In genomic region chr15:45242289-45242688, GRCh38 we compare ENCODE assay signal across 21 cellular contexts. TPM values are rescaled to one million over a fixed set of nuclear protein-coding genes. Genes with fewer than 3 reads are reported as not detected.
DNase-seq lines count a peak whose midpoint lies in the region; ATAC-seq and TF ChIP-seq lines count a peak whose summit lies in the region.
"Had no signal": no experiment of that assay in that cellular context is flagged by ENCODE, and none has a peak within 500 bp of the region (broad histone marks: within the 10 kb centered on the region; RNA-seq: fewer than 3 reads in every experiment).

No MANE protein-coding gene starts in this region.

- H3K14ac ChIP-seq in H9 (ENCODE audit: insufficient read depth, low read length) = no peak overlapping the region

- BruUV-seq in mammary epithelial cell (replicated peaks; lab: Mats Ljungman, UMichigan) = no TSS peak

- no peak overlapping the region for H3K18ac ChIP-seq in mesendoderm (ENCODE audit: low read length)
- H3K18ac ChIP-seq in H9 (ENCODE audit: insufficient read length, low read depth, low read length) = no peak overlapping the region

- no peak overlapping the region for H3T11ph ChIP-seq in H9 (ENCODE audit: low read length)

- no peaks in the 10 kb centered on the region for H3K4me1 Mint-ChIP-seq in stimulated activated effector memory CD8-positive, alpha-beta T cell treated with anti-CD3 and anti-CD28 coated beads, Interleukin-12 subunit alpha, Interleukin-12 subunit beta, amount 100 ng/mL, for 72 hours
- H3K4me1 Mint-ChIP-seq in H9 = no peaks in the 10 kb centered on the region
- H3K4me1 Mint-ChIP-seq: mesothelial cell of epicardium had no signal

- no peak for ATAC-seq in DND-41 (ENCODE audit: insufficient read depth, low read depth)
- ATAC-seq in stimulated activated effector memory CD8-positive, alpha-beta T cell treated with anti-CD3 and anti-CD28 coated beads, Interleukin-12 subunit alpha, Interleukin-12 subunit beta, amount 100 ng/mL, for 72 hours = no peak
- ATAC-seq: PC-3 had no signal

- H3K79me2 ChIP-seq in DND-41 (ENCODE audit: insufficient read depth, low read length) (no peaks in the 10 kb centered on the region), mammary epithelial cell (ENCODE audit: insufficient read depth, low read length) (no peaks in the 10 kb centered on the region), mesendoderm (ENCODE audit: control insufficient read depth, insufficient read depth, low read length) (no peaks in the 10 kb centered on the region), H9 (ENCODE audit: insufficient read depth, low read length) (no peaks in the 10 kb centered on the region)

- no peak overlapping the region for H3K4me3 Mint-ChIP-seq in stimulated activated effector memory CD8-positive, alpha-beta T cell treated with anti-CD3 and anti-CD28 coated beads, Interleukin-12 subunit alpha, Interleukin-12 subunit beta, amount 100 ng/mL, for 72 hours
- H3K4me3 Mint-ChIP-seq in H9 = no peak overlapping the region
- H3K4me3 Mint-ChIP-seq: activated T-helper 1 cell treated with anti-CD3 and anti-CD28 coated beads, Interleukin-12 subunit alpha, Interleukin-12 subunit beta, Interleukin-2, Interleukin-4 antibody, amounts not matched to agents 30 ng/mL and 10 ng/mL and 1 ng/mL, durations not matched to agents 14 hours and 24 hours and 36 hours; mesothelial cell of epicardium had no signal

- in situ Hi-C loops in mammary epithelial cell (cut with MboI; ENCODE audit: low sequenced_read_pairs in 2 of 2) = no loop called here

- intact Hi-C loops in mammary epithelial cell (cut with micrococcal nuclease) = no loop called here

- H3K9me3 Mint-ChIP-seq in stimulated activated effector memory CD8-positive, alpha-beta T cell treated with anti-CD3 and anti-CD28 coated beads, Interleukin-12 subunit alpha, Interleukin-12 subunit beta, amount 100 ng/mL, for 72 hours = peaks cover 34% of the 10 kb centered on the region
- peaks cover 66 to 75% of the 10 kb centered on the region in 2 experiments for H3K9me3 Mint-ChIP-seq in H9

- no peak overlapping the region for H3K4ac ChIP-seq in mesendoderm (ENCODE audit: low read depth, low read length)
- H3K4ac ChIP-seq in H9 (ENCODE audit: low read depth, low read length) = no peak overlapping the region

- 57% methylated on average over 9 of the region's 9 CpGs for WGBS in mammary epithelial cell (ENCODE audit: low coverage, missing lambda C conversion rate)
- no CpG with 5 or more reads among the region's 9 CpGs for WGBS in mesendoderm (ENCODE audit: extremely low coverage, insufficient coverage, low lambda C conversion rate)
- WGBS in H9 (ENCODE audit: extremely low coverage, insufficient read length, low lambda C conversion rate) = no CpG with 5 or more reads among the region's 9 CpGs

- no peak overlapping the region for H4K8ac ChIP-seq in mesendoderm (ENCODE audit: low read depth, low read length)
- H4K8ac ChIP-seq in H9 (replicated peaks; ENCODE audit: insufficient read length, low read depth, low read length) = no peak overlapping the region

- H2BK120ac ChIP-seq in mesendoderm (ENCODE audit: low read depth, low read length) (no peak overlapping the region), H9 (ENCODE audit: low read depth, low read length, poor library complexity, severe bottlenecking) (no peak overlapping the region)

- H4K91ac ChIP-seq in H9 (ENCODE audit: insufficient read length, low read depth, low read length) = no peak overlapping the region

- DNase-seq in DND-41 (peak; percentile 25), HT-29 (ENCODE audit: low spot score) (peak; percentile 19), mammary epithelial cell (peak; percentile 36), mesendoderm (peak; percentile 46), H9 (no peak), nucleus accumbens (lab: John Stamatoyannopoulos, UW) (no peak)
- DNase-seq in stimulated activated effector memory CD8-positive, alpha-beta T cell treated with anti-CD3 and anti-CD28 coated beads, Interleukin-12 subunit alpha, Interleukin-12 subunit beta, amount 100 ng/mL, for 72 hours (ENCODE audit: low spot score in 2 of 2) = no peak
- DNase-seq: activated CD4-positive, alpha-beta T cell treated with anti-CD3 and anti-CD28 coated beads, Interleukin-2, amount 50 U/mL, for 1 hour; NCI-H2029 treated with DMSO at 0.1 percent for 48 hours; NCI-H526; PC-3; T1000 had no signal

- peaks cover 8% of the 10 kb centered on the region for H3K27me3 Mint-ChIP-seq in H9 (ENCODE audit: low read depth)

- no peak overlapping the region for H3K27ac Mint-ChIP-seq in stimulated activated effector memory CD8-positive, alpha-beta T cell treated with anti-CD3 and anti-CD28 coated beads, Interleukin-12 subunit alpha, Interleukin-12 subunit beta, amount 100 ng/mL, for 72 hours
- H3K27ac Mint-ChIP-seq in H9 = no peak overlapping the region
- H3K27ac Mint-ChIP-seq: activated T-helper 1 cell treated with anti-CD3 and anti-CD28 coated beads, Interleukin-12 subunit alpha, Interleukin-12 subunit beta, Interleukin-2, Interleukin-4 antibody, amounts not matched to agents 30 ng/mL and 10 ng/mL and 1 ng/mL, durations not matched to agents 14 hours and 24 hours and 36 hours; mesothelial cell of epicardium had no signal

- H3K4me1 ChIP-seq in DND-41 (ENCODE audit: insufficient read depth, low read length) (no peaks in the 10 kb centered on the region), mammary epithelial cell (ENCODE audit: insufficient read depth, low read length) (no peaks in the 10 kb centered on the region), mesendoderm (ENCODE audit: control insufficient read depth, low read depth, low read length) (no peaks in the 10 kb centered on the region), H9 (ENCODE audit: insufficient read depth, low read length) (no peaks in the 10 kb centered on the region)
- H3K4me1 ChIP-seq: tibial nerve had no signal

- H3K36me3 Mint-ChIP-seq in stimulated activated effector memory CD8-positive, alpha-beta T cell treated with anti-CD3 and anti-CD28 coated beads, Interleukin-12 subunit alpha, Interleukin-12 subunit beta, amount 100 ng/mL, for 72 hours = no peaks in the 10 kb centered on the region
- peaks cover 11 to 25% (median 18%) of the 10 kb centered on the region in 3 experiments for H3K36me3 Mint-ChIP-seq in H9 (ENCODE audit: insufficient read depth in 1 of 3, low read depth in 3 of 3)

- H3K23ac ChIP-seq in mesendoderm (ENCODE audit: low read length) = no peak overlapping the region
- no peak overlapping the region for H3K23ac ChIP-seq in H9 (ENCODE audit: insufficient read length, low read depth, low read length)

- no peaks in the 10 kb centered on the region for H4K20me1 ChIP-seq in DND-41 (ENCODE audit: insufficient read depth, low read length)
- H4K20me1 ChIP-seq in mammary epithelial cell (ENCODE audit: insufficient read depth, low read length) = no peaks in the 10 kb centered on the region
- no peaks in the 10 kb centered on the region for H4K20me1 ChIP-seq in H9 (ENCODE audit: control insufficient read depth, insufficient read depth, insufficient read length)

- H3K4me2 ChIP-seq in DND-41 (ENCODE audit: insufficient read depth, low read length) (no peak overlapping the region), mammary epithelial cell (ENCODE audit: insufficient read depth, low read depth, low read length) (no peak overlapping the region), mesendoderm (ENCODE audit: low read length) (no peak overlapping the region), H9 (ENCODE audit: insufficient read depth, insufficient read length, low read length) (no peak overlapping the region)

- H3K79me1 ChIP-seq in mesendoderm (ENCODE audit: low read length) (no peaks in the 10 kb centered on the region), H9 (ENCODE audit: insufficient read depth, low read depth, low read length, poor library complexity, severe bottlenecking) (no peaks in the 10 kb centered on the region)

- H3K56ac ChIP-seq in mesendoderm (ENCODE audit: low read length) (no peak overlapping the region), H9 (ENCODE audit: insufficient read length, low read depth, low read length) (no peak overlapping the region)

- TF ChIP-seq CTCF in DND-41 (IDR thresholded peaks at IDR 0.05; ENCODE audit: borderline replicate concordance, extremely low read depth, low read length, poor library complexity, severe bottlenecking) (no peak), mammary epithelial cell (conservative IDR thresholded peaks at IDR 0.05 in 1 of 2, IDR thresholded peaks at IDR 0.05 in 1 of 2; ENCODE audit: extremely low read depth in 1 of 2, insufficient read depth in 1 of 2, low read depth in 1 of 2, low read length in 2 of 2) (no peak), H9 (conservative IDR thresholded peaks at IDR 0.05) (no peak)

- dilution Hi-C loops in mammary epithelial cell (cut with HindIII; ENCODE audit: low sequenced_read_pairs) = no loop called here

- no peak overlapping the region for H3K27ac ChIP-seq in DND-41 (ENCODE audit: low read length)
- H3K27ac ChIP-seq in mammary epithelial cell (ENCODE audit: insufficient read depth, low read depth, low read length) = no peak overlapping the region
- no peak overlapping the region for H3K27ac ChIP-seq in mesendoderm (ENCODE audit: low read depth, low read length)
- H3K27ac ChIP-seq in H9 (ENCODE audit: insufficient read length, low read depth, low read length) = no peak overlapping the region
- H3K27ac ChIP-seq: skin epidermis, tibial nerve had no signal

- no peaks in the 10 kb centered on the region for H3K36me3 ChIP-seq in DND-41 (ENCODE audit: insufficient read depth, low read length)
- no peaks in the 10 kb centered on the region for H3K36me3 ChIP-seq in mammary epithelial cell (ENCODE audit: insufficient read depth, low read length)
- H3K36me3 ChIP-seq in mesendoderm (ENCODE audit: control insufficient read depth, insufficient read depth, low read length) = no peaks in the 10 kb centered on the region
- H3K36me3 ChIP-seq: tibial nerve had no signal

- CTCF ChIA-PET in mammary epithelial cell (lab: Charles Lee; ENCODE audit: low non-redundant PET) = no interaction called here

- H3K27me3 ChIP-seq in DND-41 (ENCODE audit: insufficient read depth, low read length, poor library complexity) (no peaks in the 10 kb centered on the region), mammary epithelial cell (ENCODE audit: insufficient read depth, low read length) (no peaks in the 10 kb centered on the region), mesendoderm (ENCODE audit: insufficient read depth, low read length, poor library complexity) (no peaks in the 10 kb centered on the region), H9 (ENCODE audit: insufficient read depth, low read length) (no peaks in the 10 kb centered on the region)
- H3K27me3 ChIP-seq: tibial nerve had no signal

- no peak overlapping the region for H2BK5ac ChIP-seq in mesendoderm (ENCODE audit: low read length)
- H2BK5ac ChIP-seq in H9 (ENCODE audit: insufficient read length, low read length) = no peak overlapping the region

- H2BK15ac ChIP-seq in mesendoderm (replicated peaks; ENCODE audit: low read depth) = no peak overlapping the region
- no peak overlapping the region for H2BK15ac ChIP-seq in H9 (ENCODE audit: low read depth, low read length)

- H3K9ac ChIP-seq in DND-41 (ENCODE audit: low read depth, low read length) = no peak overlapping the region
- H3K9ac ChIP-seq in mammary epithelial cell (ENCODE audit: insufficient read depth, low read length) = no peak overlapping the region
- no peak overlapping the region for H3K9ac ChIP-seq in mesendoderm (ENCODE audit: low read length)
- H3K9ac ChIP-seq in H9 (ENCODE audit: extremely low read depth, insufficient read length, low read length) = no peak overlapping the region

- no peaks in the 10 kb centered on the region for H3K23me2 ChIP-seq in H9 (ENCODE audit: insufficient read length, low read depth, low read length, poor library complexity, severe bottlenecking)

- H3K9me3 ChIP-seq in DND-41 (ENCODE audit: insufficient read depth, low read length, severe bottlenecking) = peaks cover 25% of the 10 kb centered on the region
- peaks cover 15% of the 10 kb centered on the region for H3K9me3 ChIP-seq in mammary epithelial cell (replicated peaks; ENCODE audit: insufficient read depth, low read length)
- peaks cover 29% of the 10 kb centered on the region for H3K9me3 ChIP-seq in H9 (ENCODE audit: control insufficient read depth, low read depth, low read length)

- no peak overlapping the region for H4K5ac ChIP-seq in mesendoderm (ENCODE audit: low read length)
- H4K5ac ChIP-seq in H9 (ENCODE audit: insufficient read length, low read depth, low read length) = no peak overlapping the region

- H2AK5ac ChIP-seq in mesendoderm (ENCODE audit: low read length) (no peak overlapping the region), H9 (ENCODE audit: insufficient read length, low read length) (no peak overlapping the region)

- no peak overlapping the region for H3K4me3 ChIP-seq in DND-41 (ENCODE audit: low read depth in 1 of 2, low read length in 2 of 2)
- H3K4me3 ChIP-seq in mammary epithelial cell (replicated peaks in 1 of 3; ENCODE audit: insufficient read depth in 1 of 3, low read depth in 2 of 3, low read length in 3 of 3) = no peak overlapping the region
- H3K4me3 ChIP-seq in mesendoderm (ENCODE audit: low read length) = no peak overlapping the region
- H3K4me3 ChIP-seq: skin epidermis, tibial nerve had no signal

- H2BK20ac ChIP-seq in H9 (ENCODE audit: low read depth, low read length, poor library complexity, severe bottlenecking) = no peak overlapping the region

- H2BK12ac ChIP-seq in H9 (ENCODE audit: insufficient read length, low read depth, low read length) = no peak overlapping the region

- H2AFZ ChIP-seq in DND-41 (ENCODE audit: low read depth, low read length) (no peak overlapping the region), mammary epithelial cell (ENCODE audit: low read depth, low read length) (no peak overlapping the region), H9 (ENCODE audit: low read length) (no peak overlapping the region)

RNA-seq across cellular contexts. Expression of gene SLC28A2, which starts 9.7 kb away (rescaled TPM):
- not detected in 2 replicates for total RNA-seq in HT-29 (2014; rRNA removed; shearing (Covaris generic))
- total RNA-seq in mammary epithelial cell (not detected), H9 (2021) (not detected in 2 replicates)
- polyA plus RNA-seq in mammary epithelial cell = not detected
- polyA minus RNA-seq in mammary epithelial cell = not detected
- 0.08 TPM for polyA plus RNA-seq in mesendoderm (2013, experiment 1 of 2)
- polyA plus RNA-seq in mesendoderm (2013, experiment 2 of 2) = 0.13 TPM
- total RNA-seq: activated T-helper 1 cell treated with anti-CD3 and anti-CD28 coated beads, Interleukin-12 subunit alpha, Interleukin-12 subunit beta, Interleukin-2, Interleukin-4 antibody, amounts not matched to agents 30 ng/mL and 10 ng/mL and 1 ng/mL, durations not matched to agents 14 hours and 24 hours and 36 hours; cerebellum; endothelial cell of umbilical vein; mesothelial cell of epicardium; PC-3; SK-MEL-5; tibial nerve had no signal
- polyA plus RNA-seq: BJ, endothelial cell of umbilical vein, keratinocyte had no signal

RNA-seq across cellular contexts. Expression of gene SHF, which starts 54.5 kb away (rescaled TPM):
- 8.6 and 11.2 TPM in 2 replicates for total RNA-seq in HT-29 (2014; rRNA removed; shearing (Covaris generic))
- total RNA-seq in mammary epithelial cell (1 to 10 TPM in 1 of 2 donors, under 1 TPM in 1; 0.50 to 1.3 TPM), H9 (2021) (21.7 and 22.3 TPM in 2 replicates)
- 1.0 TPM for polyA plus RNA-seq in mammary epithelial cell
- not detected for polyA minus RNA-seq in mammary epithelial cell
- polyA plus RNA-seq in mesendoderm (2013, experiment 1 of 2) = 19.6 TPM
- polyA plus RNA-seq in mesendoderm (2013, experiment 2 of 2) = 20.2 TPM

Comparison
In these comparisons a context has a peak if more than half of its experiments do, and no peak if none do; other contexts are left out.
1. DNase-seq: peak in DND-41 (single experiment), HT-29 (single experiment), mammary epithelial cell (single experiment) and mesendoderm (single experiment); none in stimulated activated effector memory CD8-positive, alpha-beta T cell treated with anti-CD3 and anti-CD28 coated beads, Interleukin-12 subunit alpha, Interleukin-12 subunit beta, amount 100 ng/mL, for 72 hours (0 of 2), H9 (single experiment) and nucleus accumbens (0 of 56).